In the genomic region with DNA sequence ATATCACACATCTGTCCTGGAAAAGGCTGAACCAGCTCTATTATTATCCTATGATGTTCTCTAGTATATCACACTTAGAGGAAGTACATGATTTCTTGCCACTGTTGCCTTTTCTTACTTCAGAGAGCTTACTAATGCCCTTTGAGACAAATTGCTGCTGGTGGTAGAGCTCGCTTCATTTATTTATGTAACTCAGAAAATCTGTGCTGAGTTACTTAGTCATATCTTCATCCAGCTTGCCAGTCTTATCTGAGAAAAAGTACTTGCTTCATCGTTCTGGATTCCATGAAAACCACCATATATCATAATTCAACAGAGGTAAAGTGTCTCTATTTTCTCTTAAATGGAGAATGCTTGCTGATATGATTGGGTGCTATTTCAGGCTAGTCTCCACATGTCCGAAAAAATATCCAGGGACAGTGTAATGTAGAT, we compare ENCODE assay signal across 18 cellular contexts. TPM values are rescaled to one million over a fixed set of nuclear protein-coding genes. Genes with fewer than 3 reads are reported as not detected.
DNase-seq lines count a peak whose midpoint lies in the region; ATAC-seq and TF ChIP-seq lines count a peak whose summit lies in the region.
"Had no signal": no experiment of that assay in that cellular context is flagged by ENCODE, and none has a peak within 500 bp of the region (broad histone marks: within the 10 kb centered on the region; RNA-seq: fewer than 3 reads in every experiment).

No MANE protein-coding gene starts in this region.

- H3K27me3 Mint-ChIP-seq in glutamatergic neuron (ENCODE audit: unreplicated experiment) = no peaks in the 10 kb centered on the region
- no peaks in the 10 kb centered on the region for H3K27me3 Mint-ChIP-seq in activated CD8-positive, alpha-beta memory T cell treated with anti-CD3 and anti-CD28 coated beads, Interleukin-2, amount 10 ng/mL, durations not matched to agents 7 days and 5 days
- H3K27me3 Mint-ChIP-seq: activated CD4-positive, alpha-beta T cell treated with anti-CD3 and anti-CD28 coated beads, Interleukin-2, amount 10 ng/mL, durations not matched to agents 24 days and 14 days; activated naive CD8-positive, alpha-beta T cell treated with anti-CD3 and anti-CD28 coated beads, Interleukin-2, amount 10 ng/mL, durations not matched to agents 7 days and 5 days; activated T-cell treated with anti-CD3 and anti-CD28 coated beads, Interleukin-2, amount 50 U/mL, for 24 hours; CD4-positive, alpha-beta memory T cell; stimulated activated memory B cell treated with anti-CD40 and anti-IgM and Interleukin-4, amounts not matched to agents 10 μg/mL and 1 μg/mL and 100 μg/mL, for 72 hours had no signal

- H3K27me3 ChIP-seq in body of pancreas = no peaks in the 10 kb centered on the region
- H3K27me3 ChIP-seq: pancreas, SJCRH30 had no signal

- H3K27ac ChIP-seq in body of pancreas = no peak overlapping the region
- H3K27ac ChIP-seq: pancreas, SJCRH30 had no signal

- H3K9me3 ChIP-seq in body of pancreas = no peaks in the 10 kb centered on the region
- H3K9me3 ChIP-seq: pancreas had no signal

- ATAC-seq in activated CD8-positive, alpha-beta memory T cell treated with anti-CD3 and anti-CD28 coated beads, Interleukin-2, amount 10 ng/mL, durations not matched to agents 7 days and 5 days = no peak
- ATAC-seq in body of pancreas = no peak
- ATAC-seq: pancreas; stimulated activated memory B cell treated with anti-CD40 and anti-IgM and Interleukin-4, amounts not matched to agents 10 μg/mL and 1 μg/mL and 100 μg/mL, for 72 hours had no signal

- CTCF ChIA-PET in activated CD8-positive, alpha-beta memory T cell treated with anti-CD3 and anti-CD28 coated beads, Interleukin-2, amount 10 ng/mL, durations not matched to agents 7 days and 5 days (lab: Charles Lee) = no interaction called here

- no peak overlapping the region for H3K27ac Mint-ChIP-seq in glutamatergic neuron (ENCODE audit: unreplicated experiment)
- H3K27ac Mint-ChIP-seq in activated CD8-positive, alpha-beta memory T cell treated with anti-CD3 and anti-CD28 coated beads, Interleukin-2, amount 10 ng/mL, durations not matched to agents 7 days and 5 days = no peak overlapping the region
- H3K27ac Mint-ChIP-seq: activated CD4-positive, alpha-beta T cell treated with anti-CD3 and anti-CD28 coated beads, Interleukin-2, amount 10 ng/mL, durations not matched to agents 24 days and 14 days; activated naive CD8-positive, alpha-beta T cell treated with anti-CD3 and anti-CD28 coated beads, Interleukin-2, amount 10 ng/mL, durations not matched to agents 7 days and 5 days; activated T-cell treated with anti-CD3 and anti-CD28 coated beads, Interleukin-2, amount 50 U/mL, for 24 hours; CD4-positive, alpha-beta memory T cell; stimulated activated memory B cell treated with anti-CD40 and anti-IgM and Interleukin-4, amounts not matched to agents 10 μg/mL and 1 μg/mL and 100 μg/mL, for 72 hours had no signal

- WGBS in body of pancreas, 2 donors = 55 to 69% methylated on average over 3 of the region's 3 CpGs

- no peak for TF ChIP-seq POLR2A in body of pancreas (IDR thresholded peaks at IDR 0.05)

- H3K4me3 Mint-ChIP-seq in glutamatergic neuron (ENCODE audit: unreplicated experiment) = no peak overlapping the region
- H3K4me3 Mint-ChIP-seq in activated CD8-positive, alpha-beta memory T cell treated with anti-CD3 and anti-CD28 coated beads, Interleukin-2, amount 10 ng/mL, durations not matched to agents 7 days and 5 days = no peak overlapping the region
- H3K4me3 Mint-ChIP-seq: activated CD4-positive, alpha-beta T cell treated with anti-CD3 and anti-CD28 coated beads, Interleukin-2, amount 10 ng/mL, durations not matched to agents 24 days and 14 days; activated naive CD8-positive, alpha-beta T cell treated with anti-CD3 and anti-CD28 coated beads, Interleukin-2, amount 10 ng/mL, durations not matched to agents 7 days and 5 days; activated T-cell treated with anti-CD3 and anti-CD28 coated beads, Interleukin-2, amount 50 U/mL, for 24 hours; CD4-positive, alpha-beta memory T cell; stimulated activated memory B cell treated with anti-CD40 and anti-IgM and Interleukin-4, amounts not matched to agents 10 μg/mL and 1 μg/mL and 100 μg/mL, for 72 hours had no signal

- H3K36me3 ChIP-seq in body of pancreas (replicated peaks in 1 of 2; ENCODE audit: insufficient read depth in 1 of 2, low read depth in 2 of 2) = no peaks in the 10 kb centered on the region
- H3K36me3 ChIP-seq: pancreas had no signal

- no peaks in the 10 kb centered on the region for H3K36me3 Mint-ChIP-seq in glutamatergic neuron (ENCODE audit: unreplicated experiment)
- H3K36me3 Mint-ChIP-seq in activated CD8-positive, alpha-beta memory T cell treated with anti-CD3 and anti-CD28 coated beads, Interleukin-2, amount 10 ng/mL, durations not matched to agents 7 days and 5 days = no peaks in the 10 kb centered on the region
- H3K36me3 Mint-ChIP-seq: stimulated activated memory B cell treated with anti-CD40 and anti-IgM and Interleukin-4, amounts not matched to agents 10 μg/mL and 1 μg/mL and 100 μg/mL, for 72 hours had no signal

- no peaks in the 10 kb centered on the region for H3K4me1 ChIP-seq in body of pancreas
- H3K4me1 ChIP-seq: pancreas, SJCRH30 had no signal

- no peaks in the 10 kb centered on the region for H3K9me3 Mint-ChIP-seq in glutamatergic neuron (ENCODE audit: unreplicated experiment)
- no peaks in the 10 kb centered on the region for H3K9me3 Mint-ChIP-seq in activated CD8-positive, alpha-beta memory T cell treated with anti-CD3 and anti-CD28 coated beads, Interleukin-2, amount 10 ng/mL, durations not matched to agents 7 days and 5 days (ENCODE audit: low read depth)
- H3K9me3 Mint-ChIP-seq: activated naive CD8-positive, alpha-beta T cell treated with anti-CD3 and anti-CD28 coated beads, Interleukin-2, amount 10 ng/mL, durations not matched to agents 7 days and 5 days; stimulated activated memory B cell treated with anti-CD40 and anti-IgM and Interleukin-4, amounts not matched to agents 10 μg/mL and 1 μg/mL and 100 μg/mL, for 72 hours had no signal

- peak; percentile 80 for DNase-seq in HCEC 1CT
- peak; percentile 80 to 84 for DNase-seq in cardiac fibroblast (ENCODE audit: low read depth in 2 of 2)
- peak; percentile 49 for DNase-seq in globus pallidus (ENCODE audit: low spot score)
- peak; percentile 66 for DNase-seq in superior temporal gyrus (ENCODE audit: extremely low spot score)
- DNase-seq in glutamatergic neuron = no peak
- DNase-seq in activated CD8-positive, alpha-beta memory T cell treated with anti-CD3 and anti-CD28 coated beads, Interleukin-2, amount 10 ng/mL, durations not matched to agents 7 days and 5 days = no peak
- DNase-seq in NCI-H510A treated with DMSO at 0.1 percent for 48 hours (lab: John Stamatoyannopoulos, UW) = no peak
- no peak for DNase-seq in body of pancreas
- DNase-seq: activated CD4-positive, alpha-beta T cell treated with anti-CD3 and anti-CD28 coated beads, Interleukin-2, amount 10 ng/mL, durations not matched to agents 24 days and 14 days; activated naive CD8-positive, alpha-beta T cell treated with anti-CD3 and anti-CD28 coated beads, Interleukin-2, amount 10 ng/mL, durations not matched to agents 7 days and 5 days; activated T-cell treated with anti-CD3 and anti-CD28 coated beads, Interleukin-2, amount 50 U/mL, for 24 hours; CD4-positive, alpha-beta memory T cell; NCI-H1436; NCI-H446; pancreas; SJCRH30; T1000 had no signal

- H3K4me1 Mint-ChIP-seq in glutamatergic neuron (ENCODE audit: low read depth, unreplicated experiment) = no peaks in the 10 kb centered on the region
- H3K4me1 Mint-ChIP-seq in activated CD8-positive, alpha-beta memory T cell treated with anti-CD3 and anti-CD28 coated beads, Interleukin-2, amount 10 ng/mL, durations not matched to agents 7 days and 5 days = peaks cover 7% of the 10 kb centered on the region
- H3K4me1 Mint-ChIP-seq: stimulated activated memory B cell treated with anti-CD40 and anti-IgM and Interleukin-4, amounts not matched to agents 10 μg/mL and 1 μg/mL and 100 μg/mL, for 72 hours had no signal

- H3K4me3 ChIP-seq in cardiac fibroblast (replicated peaks in 1 of 2; ENCODE audit: low read depth in 2 of 2, low read length in 2 of 2) (no peak overlapping the region), body of pancreas (no peak overlapping the region)
- H3K4me3 ChIP-seq: pancreas, SJCRH30 had no signal

- no peak for TF ChIP-seq CTCF in cardiac fibroblast (IDR thresholded peaks at IDR 0.05; ENCODE audit: low read depth, low read length)
- TF ChIP-seq CTCF in glutamatergic neuron (IDR thresholded peaks at IDR 0.05; ENCODE audit: partially characterized antibody, unreplicated experiment) = no peak
- TF ChIP-seq CTCF in body of pancreas (IDR thresholded peaks at IDR 0.05) = no peak

- intact Hi-C loops in body of pancreas (cut with DNase I) = no loop called here

RNA-seq across cellular contexts. Expression of gene PTPDC1, which starts 26.6 kb away (rescaled TPM):
- total RNA-seq in glutamatergic neuron (ENCODE audit: unreplicated experiment) = 9.7 TPM
- 1 to 10 TPM; 5.2 to 6.5 TPM for total RNA-seq in activated CD8-positive, alpha-beta memory T cell treated with anti-CD3 and anti-CD28 coated beads, Interleukin-2, amount 10 ng/mL, durations not matched to agents 7 days and 5 days
- 10 to 100 TPM; 11.7 to 12.2 TPM for total RNA-seq in body of pancreas

Comparison
In these comparisons a context has a peak if more than half of its experiments do, and no peak if none do; other contexts are left out.
1. DNase-seq: peak in HCEC 1CT (single experiment), cardiac fibroblast (2 of 2), globus pallidus (single experiment) and superior temporal gyrus (single experiment); none in glutamatergic neuron (single experiment), activated CD8-positive, alpha-beta memory T cell treated with anti-CD3 and anti-CD28 coated beads, Interleukin-2, amount 10 ng/mL, durations not matched to agents 7 days and 5 days (single experiment), NCI-H510A treated with DMSO at 0.1 percent for 48 hours (single experiment) and body of pancreas (0 of 4).